In genomic region chr1:65063025-65063424, GRCh38 we compare ENCODE assay signal across 9 cellular contexts.
A peak's percentile ranks its signal among the peaks of the same experiment; 100 is the strongest.
DNase-seq lines count a peak whose midpoint lies in the region; ATAC-seq and TF ChIP-seq lines count a peak whose summit lies in the region.
"Had no signal": no experiment of that assay in that cellular context is flagged by ENCODE, and none has a peak within 500 bp of the region (broad histone marks: within the 10 kb centered on the region; RNA-seq: fewer than 3 reads in every experiment).

No MANE protein-coding gene starts in this region.

- H3K4me3 ChIP-seq in epithelial cell of proximal tubule (ENCODE audit: low read depth, low read length), result no peak overlapping the region

- H3K27ac ChIP-seq in 22Rv1, result no peak overlapping the region

- DNase-seq in DMS53 (lab: John Stamatoyannopoulos, UW) (peak; percentile 56), NCI-H1694 treated with DMSO at 0.1 percent for 48 hours (lab: John Stamatoyannopoulos, UW) (peak; percentile 69), epithelial cell of proximal tubule (ENCODE audit: low read depth) (no peak), NCI-H187 (lab: John Stamatoyannopoulos, UW) (no peak)
- no peak for DNase-seq in activated T-cell treated with anti-CD3 and anti-CD28 coated beads, Interleukin-2, amount 50 U/mL, for 48 hours
- DNase-seq: EL had no signal

- ATAC-seq in HG02938 (IDR thresholded peaks at IDR 0.05; ENCODE audit: unreplicated experiment) (no peak), HG03457 (IDR thresholded peaks at IDR 0.05; ENCODE audit: unreplicated experiment) (no peak)

- TF ChIP-seq CTCF in 22Rv1 (IDR thresholded peaks at IDR 0.05), result peak; percentile 41
- peak; percentile 42 for TF ChIP-seq CTCF in epithelial cell of proximal tubule (conservative IDR thresholded peaks at IDR 0.05; ENCODE audit: low read depth, low read length)

Comparison
In these comparisons a context has a peak if more than half of its experiments do, and no peak if none do; other contexts are left out.
1. DNase-seq: peak in DMS53 (single experiment) and NCI-H1694 treated with DMSO at 0.1 percent for 48 hours (single experiment); none in epithelial cell of proximal tubule (single experiment), NCI-H187 (0 of 2) and activated T-cell treated with anti-CD3 and anti-CD28 coated beads, Interleukin-2, amount 50 U/mL, for 48 hours (0 of 2).